17 cellular contexts compared by ENCODE assay signal in genomic region chr6:3707751-3708412, GRCh38. TPM values are rescaled to one million over a fixed set of nuclear protein-coding genes. Genes with fewer than 3 reads are reported as not detected.
DNase-seq lines count a peak whose midpoint lies in the region; ATAC-seq and TF ChIP-seq lines count a peak whose summit lies in the region.
"Had no signal": no experiment of that assay in that cellular context is flagged by ENCODE, and none has a peak within 500 bp of the region (broad histone marks: within the 10 kb centered on the region; RNA-seq: fewer than 3 reads in every experiment).

No MANE protein-coding gene starts in this region.

- H3K9me3 Mint-ChIP-seq in nephron progenitor cell, result peaks cover 26% of the 10 kb centered on the region

- intact Hi-C loops in Panc1 (cut with micrococcal nuclease; ENCODE audit: unreplicated experiment) (no loop called here), Right ventricle myocardium inferior (cut with DNase I) (no loop called here)

- no peak overlapping the region for H3K4me3 ChIP-seq in Panc1 (ENCODE audit: low read depth in 2 of 2, low read length in 2 of 2)
- no peak overlapping the region for H3K4me3 ChIP-seq in brain microvascular endothelial cell (ENCODE audit: low read depth, low read length)
- H3K4me3 ChIP-seq: BLaER1, GM12878 had no signal

- H3K4me1 Mint-ChIP-seq in nephron progenitor cell, result peaks cover 7% of the 10 kb centered on the region
- H3K4me1 Mint-ChIP-seq: CD4-positive, alpha-beta memory T cell; H9 had no signal

- no TSS peak for BruUV-seq in Panc1 (replicated peaks; lab: Mats Ljungman, UMichigan)

- no peaks in the 10 kb centered on the region for H3K36me3 ChIP-seq in Panc1 (ENCODE audit: control insufficient read depth, insufficient read depth, low read length)
- no peaks in the 10 kb centered on the region for H3K36me3 ChIP-seq in brain microvascular endothelial cell (replicated peaks)
- H3K36me3 ChIP-seq: BLaER1 had no signal

- TF ChIP-seq CTCF in Panc1 (IDR thresholded peaks at IDR 0.05), result no peak
- TF ChIP-seq CTCF in brain microvascular endothelial cell (IDR thresholded peaks at IDR 0.05; ENCODE audit: low read depth, low read length, missing control alignments), result peak; percentile 15
- TF ChIP-seq CTCF in nephron progenitor cell (IDR thresholded peaks at IDR 0.05), result no peak

- CTCF ChIA-PET in Panc1 (lab: Charles Lee), result no interaction called here

- H3K27me3 ChIP-seq in Panc1 (ENCODE audit: control insufficient read depth, insufficient read depth, low read length) (no peaks in the 10 kb centered on the region; the same call in 1 of the 2 replicates), brain microvascular endothelial cell (replicated peaks) (no peaks in the 10 kb centered on the region)
- H3K27me3 ChIP-seq: BLaER1 had no signal

- peaks cover 12% of the 10 kb centered on the region for H3K36me3 Mint-ChIP-seq in nephron progenitor cell (ENCODE audit: low read depth)
- H3K36me3 Mint-ChIP-seq: CD14-positive monocyte; CD4-positive, alpha-beta memory T cell had no signal

- peak overlapping the region; percentile 32 for H3K27ac Mint-ChIP-seq in nephron progenitor cell
- H3K27ac Mint-ChIP-seq: CD14-positive monocyte; CD4-positive, alpha-beta memory T cell had no signal

- H3K27me3 Mint-ChIP-seq in nephron progenitor cell (ENCODE audit: low read depth, poor library complexity), result peaks cover 9% of the 10 kb centered on the region

- ATAC-seq in Panc1, result peak; percentile 48; the same call in 1 of the 2 replicates
- peak; percentile 10 for ATAC-seq in esophagus mucosa
- ATAC-seq in Right ventricle myocardium inferior, result no peak
- no peak for ATAC-seq in HG02642 (IDR thresholded peaks at IDR 0.05; ENCODE audit: poor library complexity, unreplicated experiment)
- ATAC-seq in HG03039 (IDR thresholded peaks at IDR 0.05; ENCODE audit: unreplicated experiment), result no peak
- ATAC-seq: GM12878 had no signal

- no peak overlapping the region for H3K4me3 Mint-ChIP-seq in nephron progenitor cell
- H3K4me3 Mint-ChIP-seq: CD14-positive monocyte; CD4-positive, alpha-beta memory T cell; H9 had no signal

- H3K4me1 ChIP-seq in Panc1 (ENCODE audit: control insufficient read depth, insufficient read depth, low read length), result no peaks in the 10 kb centered on the region
- H3K4me1 ChIP-seq: BLaER1 had no signal

- H3K27ac ChIP-seq in Panc1 (ENCODE audit: low read length), result no peak overlapping the region
- H3K27ac ChIP-seq in brain microvascular endothelial cell, result no peak overlapping the region
- H3K27ac ChIP-seq: 22Rv1, BLaER1 had no signal

- DNase-seq in Panc1 (ENCODE audit: low read depth, low spot score), result no peak
- no peak for DNase-seq in brain microvascular endothelial cell
- DNase-seq in nephron progenitor cell, result no peak
- no peak for DNase-seq in 8988T
- DNase-seq in Right ventricle myocardium inferior (ENCODE audit: missing footprints), result no peak
- DNase-seq: CD4-positive, alpha-beta memory T cell; DMS153; DMS79; GF-D8; H9 had no signal

- H3K9me3 ChIP-seq in Panc1 (ENCODE audit: control insufficient read depth, insufficient read depth, low read depth, low read length), result no peaks in the 10 kb centered on the region

- in situ Hi-C loops in Panc1 (cut with HindIII; ENCODE audit: low pct_unique_long_range_greater_than_20kb, low sequenced_read_pairs), result no loop called here
- in situ Hi-C loops in brain microvascular endothelial cell (cut with HindIII; ENCODE audit: low pct_ligation_motif_present, low sequenced_read_pairs), result no loop called here

- POLR2A ChIA-PET in Panc1 (lab: Charles Lee), result no interaction called here

RNA-seq across cellular contexts. Expression of gene PXDC1, which starts 43.6 kb away (rescaled TPM):
- total RNA-seq in Panc1 (2021; ENCODE audit: unreplicated experiment) (36.2 TPM), esophagus mucosa (7.2 TPM), Right ventricle myocardium inferior (29.7 TPM)
- polyA plus RNA-seq in Panc1 (2012; ENCODE audit: insufficient read length), result 29.3 TPM
- polyA plus RNA-seq: CD4-positive, alpha-beta memory T cell had no signal

Comparison
In these comparisons a context has a peak if more than half of its experiments do, and no peak if none do; other contexts are left out.
1. ATAC-seq: peak in Panc1 (single experiment) and esophagus mucosa (single experiment); none in Right ventricle myocardium inferior (single experiment), HG02642 (single experiment) and HG03039 (single experiment).